Comparison of ENCODE assay signal across 9 cellular contexts in genomic region chr15:35519536-35520149, GRCh38. TPM values are rescaled to one million over a fixed set of nuclear protein-coding genes. Genes with fewer than 3 reads are reported as not detected.
DNase-seq lines count a peak whose midpoint lies in the region; ATAC-seq and TF ChIP-seq lines count a peak whose summit lies in the region.
"Had no signal": no experiment of that assay in that cellular context is flagged by ENCODE, and none has a peak within 500 bp of the region (broad histone marks: within the 10 kb centered on the region; RNA-seq: fewer than 3 reads in every experiment).

No MANE protein-coding gene starts in this region.

- H3K27me3 ChIP-seq in kidney epithelial cell (ENCODE audit: control insufficient read depth, insufficient read depth, low read length) (no peaks in the 10 kb centered on the region), transverse colon (no peaks in the 10 kb centered on the region)
- H3K27me3 ChIP-seq: BLaER1 had no signal

- no peaks in the 10 kb centered on the region for H3K9me3 ChIP-seq in transverse colon
- H3K9me3 ChIP-seq: BLaER1 had no signal

- TF ChIP-seq EP300 in transverse colon (IDR thresholded peaks at IDR 0.05; ENCODE audit: low read depth) = no peak

- no peaks in the 10 kb centered on the region for H3K36me3 ChIP-seq in kidney epithelial cell (ENCODE audit: control insufficient read depth, insufficient read depth, low read length)
- H3K36me3 ChIP-seq in transverse colon = no peaks in the 10 kb centered on the region
- H3K36me3 ChIP-seq: BLaER1 had no signal

- ATAC-seq in HG02623 (IDR thresholded peaks at IDR 0.05; ENCODE audit: unreplicated experiment) (peak; percentile 73), omental fat pad (ENCODE audit: low FRiP score) (no peak)

- intact Hi-C loops in transverse colon (cut with DNase I; ENCODE audit: low total_unique reads) = no loop called here

- peaks cover 0 to 3% (median 0%) of the 10 kb centered on the region in 4 donors for H3K4me1 ChIP-seq in transverse colon
- H3K4me1 ChIP-seq: BLaER1 had no signal

- TF ChIP-seq POLR2A in transverse colon (IDR thresholded peaks at IDR 0.05) = no peak

- in situ Hi-C loops in astrocyte of the spinal cord (cut with HindIII; ENCODE audit: low sequenced_read_pairs) (no loop called here), transverse colon (cut with MboI; ENCODE audit: low pct_ligation_motif_present in 1 of 4, low pct_unique_long_range_greater_than_20kb in 1 of 4, low sequenced_read_pairs in 3 of 4) (loop anchor here in 1 of 4 donors (25.0 kb wide), 1 partner anchor 1593 kb away; the partner anchor contains the start of gene MEIS2)

- DNase-seq in NCI-H1436 (lab: John Stamatoyannopoulos, UW) (peak; percentile 48), NCI-H1436 treated with DMSO at 0.1 percent for 48 hours (lab: John Stamatoyannopoulos, UW) (no peak), NCI-H2081 treated with DMSO at 0.1 percent for 48 hours (lab: John Stamatoyannopoulos, UW) (peak; percentile 13), astrocyte of the spinal cord (ENCODE audit: low read depth, low spot score) (peak; percentile 69), kidney epithelial cell (ENCODE audit: low read depth) (no peak), transverse colon (no peak), omental fat pad (ENCODE audit: low spot score) (no peak)

- no peak overlapping the region for H3K27ac ChIP-seq in transverse colon
- H3K27ac ChIP-seq: BLaER1 had no signal

- H3K4me3 ChIP-seq in astrocyte of the spinal cord (ENCODE audit: low read depth, low read length) (no peak overlapping the region), kidney epithelial cell (ENCODE audit: low read depth, low read length) (no peak overlapping the region), transverse colon (no peak overlapping the region)
- H3K4me3 ChIP-seq: BLaER1 had no signal

- TF ChIP-seq CTCF in astrocyte of the spinal cord (IDR thresholded peaks at IDR 0.05; ENCODE audit: low read depth, low read length) (peak; percentile 40), kidney epithelial cell (IDR thresholded peaks at IDR 0.05; ENCODE audit: insufficient read depth, low read length, poor library complexity, severe bottlenecking) (peak; percentile 54), transverse colon (IDR thresholded peaks at IDR 0.05) (peak; percentile 37 to 66 (median 49)), omental fat pad (IDR thresholded peaks at IDR 0.05) (no peak)

RNA-seq across cellular contexts. Expression of gene DPH6, which starts 26.3 kb away (rescaled TPM):
- total RNA-seq in kidney epithelial cell (7.1 and 13.5 TPM in 2 replicates), transverse colon (10 to 100 TPM; 20.6 to 76.7 (median 39.9) TPM), omental fat pad (10 to 100 TPM; 10.1 to 27.9 (median 13.7) TPM)

Comparison
In these comparisons a context has a peak if more than half of its experiments do, and no peak if none do; other contexts are left out.
1. DNase-seq: peak in NCI-H1436 (single experiment), NCI-H2081 treated with DMSO at 0.1 percent for 48 hours (single experiment) and astrocyte of the spinal cord (single experiment); none in NCI-H1436 treated with DMSO at 0.1 percent for 48 hours (single experiment), kidney epithelial cell (single experiment), transverse colon (single experiment) and omental fat pad (single experiment).
2. CTCF ChIP-seq: peak in astrocyte of the spinal cord (single experiment), kidney epithelial cell (single experiment) and transverse colon (5 of 5); none in omental fat pad (0 of 3).